Comparison of ENCODE assay signal across 1 cellular context in genomic region chr2:73088211-73088610, GRCh38.
TF ChIP-seq lines count a peak whose summit lies in the region.

No MANE protein-coding gene starts in this region.

TF ChIP-seq in IMR-90, 13 proteins besides CTCF, POLR2A, EP300 and RAD21:
- TF ChIP-seq, protein P1, sequence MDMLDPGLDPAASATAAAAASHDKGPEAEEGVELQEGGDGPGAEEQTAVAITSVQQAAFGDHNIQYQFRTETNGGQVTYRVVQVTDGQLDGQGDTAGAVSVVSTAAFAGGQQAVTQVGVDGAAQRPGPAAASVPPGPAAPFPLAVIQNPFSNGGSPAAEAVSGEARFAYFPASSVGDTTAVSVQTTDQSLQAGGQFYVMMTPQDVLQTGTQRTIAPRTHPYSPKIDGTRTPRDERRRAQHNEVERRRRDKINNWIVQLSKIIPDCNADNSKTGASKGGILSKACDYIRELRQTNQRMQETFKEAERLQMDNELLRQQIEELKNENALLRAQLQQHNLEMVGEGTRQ (IDR thresholded peaks at IDR 0.05; ENCODE audit: low read depth, low read length): no peak
- TF ChIP-seq SMC3 (IDR thresholded peaks at IDR 0.05; ENCODE audit: low read depth, low read length): no peak
- no peak for TF ChIP-seq CHD1 (IDR thresholded peaks at IDR 0.05; ENCODE audit: low read depth, low read length)
- TF ChIP-seq CEBPB (IDR thresholded peaks at IDR 0.05; ENCODE audit: low read depth, low read length): no peak
- no peak for TF ChIP-seq MAFK (IDR thresholded peaks at IDR 0.05; ENCODE audit: low read depth, low read length)
- no peak for TF ChIP-seq MAZ (IDR thresholded peaks at IDR 0.05; ENCODE audit: borderline replicate concordance, low read depth, low read length)
- TF ChIP-seq MXI1 (IDR thresholded peaks at IDR 0.05; ENCODE audit: borderline replicate concordance, low read depth, low read length): no peak
- TF ChIP-seq FOS (IDR thresholded peaks at IDR 0.05; ENCODE audit: low read depth, low read length): no peak
- no peak for TF ChIP-seq RFX5 (IDR thresholded peaks at IDR 0.05; ENCODE audit: low read depth, low read length)
- no peak for TF ChIP-seq RCOR1 (IDR thresholded peaks at IDR 0.05; ENCODE audit: insufficient replicate concordance, low read length)
- TF ChIP-seq NFE2L2 (IDR thresholded peaks at IDR 0.05; ENCODE audit: low read depth, low read length): no peak
- TF ChIP-seq BHLHE40 (IDR thresholded peaks at IDR 0.05; ENCODE audit: low read depth, low read length): no peak
- TF ChIP-seq ELK1 (IDR thresholded peaks at IDR 0.05; ENCODE audit: borderline replicate concordance, low read depth, low read length): no peak
